8 cellular contexts compared by ENCODE assay signal in the genomic region with DNA sequence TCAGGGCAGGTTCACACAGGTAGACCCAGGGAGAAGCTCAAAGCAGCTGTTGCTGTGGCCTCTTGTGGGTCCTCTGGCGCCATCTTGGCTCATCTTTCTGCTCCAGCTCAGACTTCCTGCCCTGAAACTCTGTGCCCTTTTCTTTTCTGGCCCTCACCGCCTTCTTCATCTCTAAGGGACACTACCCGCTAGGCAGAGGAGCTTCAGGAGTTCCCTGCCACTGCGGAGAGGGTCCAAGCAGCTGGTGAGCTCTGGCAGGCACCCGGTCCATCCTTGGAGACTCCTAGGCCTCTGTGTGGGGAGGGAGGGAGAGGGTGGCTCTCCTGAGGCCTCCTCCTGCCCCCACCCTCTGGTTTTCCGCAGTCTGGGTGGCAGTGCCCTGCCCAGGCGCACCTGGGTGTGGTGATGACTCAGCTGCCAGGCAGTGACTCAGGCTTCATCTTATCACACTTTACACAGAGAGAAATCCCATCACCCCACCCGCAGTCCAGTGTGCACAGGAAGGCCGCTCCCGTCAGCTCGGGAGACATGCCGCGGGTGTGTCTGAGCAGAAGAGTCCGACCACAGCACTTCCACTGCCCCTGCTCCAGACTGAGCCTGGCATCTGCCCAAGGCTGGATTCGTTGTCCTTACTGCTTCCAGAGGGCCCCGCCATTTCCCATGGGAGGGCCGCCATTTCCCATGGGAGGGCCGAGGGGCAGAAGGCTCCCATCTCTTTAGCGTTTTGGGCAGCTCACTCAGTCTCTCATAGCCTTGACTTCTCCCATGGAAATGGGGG. TPM values are rescaled to one million over a fixed set of nuclear protein-coding genes. Genes with fewer than 3 reads are reported as not detected.
DNase-seq lines count a peak whose midpoint lies in the region; ATAC-seq and TF ChIP-seq lines count a peak whose summit lies in the region.

No MANE protein-coding gene starts in this region.

- H2AFZ ChIP-seq in H9 (ENCODE audit: low read length) = no peak overlapping the region

- in situ Hi-C loops in brain microvascular endothelial cell (cut with HindIII; ENCODE audit: low pct_ligation_motif_present, low sequenced_read_pairs) = no loop called here

- H3K14ac ChIP-seq in H9 (ENCODE audit: insufficient read depth, low read length) = no peak overlapping the region

- ATAC-seq in stimulated activated effector memory CD8-positive, alpha-beta T cell treated with anti-CD3 and anti-CD28 coated beads, Interleukin-12 subunit alpha, Interleukin-12 subunit beta, amount 100 ng/mL, for 72 hours = peak; percentile 93
- ATAC-seq in GM21528 (IDR thresholded peaks at IDR 0.05; ENCODE audit: low FRiP score, unreplicated experiment) (no peak), GM21737 (IDR thresholded peaks at IDR 0.05; ENCODE audit: unreplicated experiment) (no peak)

- H3K4me2 ChIP-seq in H9 (ENCODE audit: insufficient read depth, insufficient read length, low read length) = no peak overlapping the region

- H3K4me1 ChIP-seq in H9 (ENCODE audit: insufficient read depth, low read length) = no peaks in the 10 kb centered on the region

- no peak overlapping the region for H2BK12ac ChIP-seq in H9 (ENCODE audit: insufficient read length, low read depth, low read length)

- no CpG with 5 or more reads among the region's 19 CpGs for WGBS in H9 (ENCODE audit: extremely low coverage, insufficient read length, low lambda C conversion rate)

- H3K4ac ChIP-seq in H9 (ENCODE audit: low read depth, low read length) = no peak overlapping the region

- H2AK5ac ChIP-seq in H9 (ENCODE audit: insufficient read length, low read length) = no peak overlapping the region

- no peak overlapping the region for H3K4me3 ChIP-seq in brain microvascular endothelial cell (ENCODE audit: low read depth, low read length)

- H3K9me3 Mint-ChIP-seq in H9 = no peaks in the 10 kb centered on the region; a peak in 1 of 5 replicates
- no peaks in the 10 kb centered on the region for H3K9me3 Mint-ChIP-seq in stimulated activated effector memory CD8-positive, alpha-beta T cell treated with anti-CD3 and anti-CD28 coated beads, Interleukin-12 subunit alpha, Interleukin-12 subunit beta, amount 100 ng/mL, for 72 hours

- no peak overlapping the region for H4K5ac ChIP-seq in H9 (ENCODE audit: insufficient read length, low read depth, low read length)

- peak overlapping the region; percentile 66 to 76 (median 74); a peak in 3 of 7 replicates for H3K27ac Mint-ChIP-seq in H9
- peak overlapping the region; percentile 90 for H3K27ac Mint-ChIP-seq in stimulated activated effector memory CD8-positive, alpha-beta T cell treated with anti-CD3 and anti-CD28 coated beads, Interleukin-12 subunit alpha, Interleukin-12 subunit beta, amount 100 ng/mL, for 72 hours

- H2BK5ac ChIP-seq in H9 (ENCODE audit: insufficient read length, low read length) = no peak overlapping the region

- H3K79me2 ChIP-seq in H9 (ENCODE audit: insufficient read depth, low read length) = no peaks in the 10 kb centered on the region

- DNase-seq in H9 (no peak), T-helper 9 cell (peak; percentile 37), brain microvascular endothelial cell (peak; percentile 49), lung microvascular endothelial cell (ENCODE audit: low read depth in 2 of 2) (peak; percentile 70 to 84), GM03348 (ENCODE audit: low spot score) (no peak)
- DNase-seq in stimulated activated effector memory CD8-positive, alpha-beta T cell treated with anti-CD3 and anti-CD28 coated beads, Interleukin-12 subunit alpha, Interleukin-12 subunit beta, amount 100 ng/mL, for 72 hours (ENCODE audit: low spot score in 2 of 2) = no peak

- no peak overlapping the region for H2BK120ac ChIP-seq in H9 (ENCODE audit: low read depth, low read length, poor library complexity, severe bottlenecking)

- H2BK20ac ChIP-seq in H9 (ENCODE audit: low read depth, low read length, poor library complexity, severe bottlenecking) = no peak overlapping the region

- H4K8ac ChIP-seq in H9 (replicated peaks; ENCODE audit: insufficient read length, low read depth, low read length) = no peak overlapping the region

- no peaks in the 10 kb centered on the region for H4K20me1 ChIP-seq in H9 (ENCODE audit: control insufficient read depth, insufficient read depth, insufficient read length)

- H3K27me3 ChIP-seq in H9 (ENCODE audit: insufficient read depth, low read length) (no peaks in the 10 kb centered on the region), brain microvascular endothelial cell (replicated peaks) (no peaks in the 10 kb centered on the region)

- no peak overlapping the region for H4K91ac ChIP-seq in H9 (ENCODE audit: insufficient read length, low read depth, low read length)

- no peak overlapping the region for H3K9ac ChIP-seq in H9 (ENCODE audit: extremely low read depth, insufficient read length, low read length)

- H3K18ac ChIP-seq in H9 (ENCODE audit: insufficient read length, low read depth, low read length) = no peak overlapping the region

- no peak overlapping the region for H3T11ph ChIP-seq in H9 (ENCODE audit: low read length)

- H3K23ac ChIP-seq in H9 (ENCODE audit: insufficient read length, low read depth, low read length) = no peak overlapping the region

- H3K4me3 Mint-ChIP-seq in H9 = no peak overlapping the region; a peak in 1 of 5 replicates
- H3K4me3 Mint-ChIP-seq in stimulated activated effector memory CD8-positive, alpha-beta T cell treated with anti-CD3 and anti-CD28 coated beads, Interleukin-12 subunit alpha, Interleukin-12 subunit beta, amount 100 ng/mL, for 72 hours = peak overlapping the region; percentile 42

- no peaks in the 10 kb centered on the region for H3K27me3 Mint-ChIP-seq in H9 (ENCODE audit: low read depth)

- H3K4me1 Mint-ChIP-seq in H9 = peaks cover 6 to 7% of the 10 kb centered on the region in 2 experiments; a peak in 3 of 4 replicates
- H3K4me1 Mint-ChIP-seq in stimulated activated effector memory CD8-positive, alpha-beta T cell treated with anti-CD3 and anti-CD28 coated beads, Interleukin-12 subunit alpha, Interleukin-12 subunit beta, amount 100 ng/mL, for 72 hours = peaks cover 31% of the 10 kb centered on the region

- TF ChIP-seq CTCF in H9 (conservative IDR thresholded peaks at IDR 0.05) (no peak), brain microvascular endothelial cell (IDR thresholded peaks at IDR 0.05; ENCODE audit: low read depth, low read length, missing control alignments) (no peak)

- no peak overlapping the region; the same call in 1 of the 2 replicates for H2BK15ac ChIP-seq in H9 (ENCODE audit: low read depth, low read length)

- no peaks in the 10 kb centered on the region for H3K36me3 ChIP-seq in brain microvascular endothelial cell (replicated peaks)

- no peak overlapping the region for H3K27ac ChIP-seq in H9 (ENCODE audit: insufficient read length, low read depth, low read length)
- H3K27ac ChIP-seq in brain microvascular endothelial cell = no peak overlapping the region

- H3K56ac ChIP-seq in H9 (ENCODE audit: insufficient read length, low read depth, low read length) = no peak overlapping the region

- H3K79me1 ChIP-seq in H9 (ENCODE audit: insufficient read depth, low read depth, low read length, poor library complexity, severe bottlenecking) = no peaks in the 10 kb centered on the region

- peaks cover 4 to 18% (median 13%) of the 10 kb centered on the region in 3 experiments for H3K36me3 Mint-ChIP-seq in H9 (ENCODE audit: insufficient read depth in 1 of 3, low read depth in 3 of 3)
- peaks cover 28% of the 10 kb centered on the region for H3K36me3 Mint-ChIP-seq in stimulated activated effector memory CD8-positive, alpha-beta T cell treated with anti-CD3 and anti-CD28 coated beads, Interleukin-12 subunit alpha, Interleukin-12 subunit beta, amount 100 ng/mL, for 72 hours

- H3K9me3 ChIP-seq in H9 (ENCODE audit: control insufficient read depth, low read depth, low read length) = no peaks in the 10 kb centered on the region

- no peaks in the 10 kb centered on the region for H3K23me2 ChIP-seq in H9 (ENCODE audit: insufficient read length, low read depth, low read length, poor library complexity, severe bottlenecking)

RNA-seq across cellular contexts. Expression of gene NT5C, which starts 7.3 kb away (rescaled TPM):
- total RNA-seq in H9 (2021) = 76.2 and 77.7 TPM in 2 replicates
- 34.7 and 38.7 TPM in 2 replicates for total RNA-seq in lung microvascular endothelial cell

RNA-seq across cellular contexts. Expression of gene ARMC7, which starts 14.5 kb away (rescaled TPM):
- total RNA-seq in H9 (2021) (22.4 and 22.8 TPM in 2 replicates), lung microvascular endothelial cell (2.4 and 2.8 TPM in 2 replicates)

RNA-seq across cellular contexts. Expression of gene JPT1, which starts 30.1 kb away (rescaled TPM):
- 265 and 275 TPM in 2 replicates for total RNA-seq in H9 (2021)
- total RNA-seq in lung microvascular endothelial cell = 72.4 and 119 TPM in 2 replicates

RNA-seq across cellular contexts. Expression of gene SLC16A5, which starts 36.5 kb away (rescaled TPM):
- total RNA-seq in H9 (2021) = 17.0 and 17.1 TPM in 2 replicates
- total RNA-seq in lung microvascular endothelial cell = 2.0 and 3.9 TPM in 2 replicates

RNA-seq across cellular contexts. Expression of gene SUMO2, which starts 58.5 kb away (rescaled TPM):
- 813 and 824 TPM in 2 replicates for total RNA-seq in H9 (2021)
- 89.4 and 100 TPM in 2 replicates for total RNA-seq in lung microvascular endothelial cell

Comparison
In these comparisons a context has a peak if more than half of its experiments do, and no peak if none do; other contexts are left out.
1. DNase-seq: peak in T-helper 9 cell (single experiment), brain microvascular endothelial cell (single experiment) and lung microvascular endothelial cell (2 of 2); none in H9 (single experiment), stimulated activated effector memory CD8-positive, alpha-beta T cell treated with anti-CD3 and anti-CD28 coated beads, Interleukin-12 subunit alpha, Interleukin-12 subunit beta, amount 100 ng/mL, for 72 hours (0 of 2) and GM03348 (single experiment).